ENCODE assay signal across 8 cellular contexts in the genomic region with DNA sequence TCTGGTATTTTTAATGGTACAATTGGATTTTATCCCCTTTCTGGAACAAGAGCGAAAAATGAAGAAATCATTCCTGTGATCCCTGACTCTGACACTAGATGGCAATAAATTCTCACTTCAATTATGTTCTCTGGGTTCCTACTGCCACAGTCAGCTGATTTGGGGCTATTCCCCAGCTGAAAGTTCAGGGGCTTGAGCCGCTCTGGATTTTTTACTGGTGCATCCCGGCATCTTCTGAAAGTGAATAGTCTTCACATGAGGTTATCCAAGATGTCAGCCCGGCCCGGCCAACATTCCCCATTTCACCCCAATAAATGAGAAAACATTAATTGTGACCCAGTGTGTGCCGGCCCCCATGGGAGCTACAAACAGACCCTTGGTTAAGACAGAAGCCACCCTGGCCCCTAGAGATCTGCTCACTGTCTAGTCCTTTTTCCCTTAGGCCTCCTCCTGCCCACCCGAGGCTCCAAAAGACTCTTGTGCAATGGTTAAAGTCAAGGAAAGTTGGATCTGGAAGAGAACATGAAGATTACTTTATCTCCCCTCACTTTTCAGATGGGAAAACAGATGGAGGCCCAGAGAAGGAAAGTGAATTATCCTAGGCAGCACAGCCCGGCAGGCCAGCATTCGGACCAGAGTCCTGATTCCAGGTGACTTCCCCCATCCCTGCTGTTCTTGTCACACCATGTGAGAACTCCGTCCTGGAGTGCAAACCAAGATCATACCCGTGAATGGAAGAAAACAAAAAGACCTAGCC. TPM values are rescaled to one million over a fixed set of nuclear protein-coding genes. Genes with fewer than 3 reads are reported as not detected.
DNase-seq lines count a peak whose midpoint lies in the region; ATAC-seq and TF ChIP-seq lines count a peak whose summit lies in the region.

No MANE protein-coding gene starts in this region.

- H3K4me1 ChIP-seq in A673 (ENCODE audit: insufficient read depth, low read length, poor library complexity, severe bottlenecking) (no peaks in the 10 kb centered on the region), mucosa of descending colon (ENCODE audit: low read depth) (no peaks in the 10 kb centered on the region)

- H3K36me3 ChIP-seq in A673 (ENCODE audit: insufficient read depth, low read length, poor library complexity, severe bottlenecking) (no peaks in the 10 kb centered on the region), mucosa of descending colon (ENCODE audit: low read depth) (no peaks in the 10 kb centered on the region)

- peak; percentile 70 for TF ChIP-seq CTCF in A673 (conservative IDR thresholded peaks at IDR 0.05; ENCODE audit: low read depth, low read length)
- TF ChIP-seq CTCF in mucosa of descending colon (IDR thresholded peaks at IDR 0.05): peak; percentile 52

- H3K36me3 Mint-ChIP-seq in T-cell: no peaks in the 10 kb centered on the region

- intact Hi-C loops in A673 (cut with micrococcal nuclease; ENCODE audit: unreplicated experiment): loop anchor here (2.0 to 10.0 kb wide), 4 partner anchors 56 to 694 kb away; a partner anchor contains a TSS
- intact Hi-C loops in mucosa of descending colon (cut with DNase I, micrococcal nuclease): loop anchor here (2.0 to 10.0 kb wide), 2 partner anchors 48 to 56 kb away; no protein-coding TSS in a partner anchor

- CTCF ChIA-PET in A673 (lab: Charles Lee) (interaction anchor here (0.9 to 2.0 kb wide), 3 partner anchors 55 to 693 kb away, joined by 3 to 10 read pairs (median 4); no protein-coding TSS in a partner anchor), T-cell (lab: Charles Lee) (interaction anchor here (0.5 to 4.4 kb wide), 24 partner anchors 10 to 1182 kb away, joined by 3 to 26 read pairs (median 4); a partner anchor contains a TSS)

- H3K27ac ChIP-seq in A673 (ENCODE audit: low read depth, low read length, poor library complexity, severe bottlenecking): no peak overlapping the region

- peak overlapping the region; percentile 86 to 89 for H3K27ac Mint-ChIP-seq in T-cell

- POLR2A ChIA-PET in A673 (lab: Charles Lee; ENCODE audit: low non-redundant PET) (no interaction called here), T-cell (lab: Charles Lee) (interaction anchor here (0.5 to 1.8 kb wide), 6 partner anchors 12 to 729 kb away, joined by 3 to 4 read pairs (median 3); no protein-coding TSS in a partner anchor)

- H3K27me3 Mint-ChIP-seq in T-cell: peaks cover under 1% of the 10 kb centered on the region in 2 donors

- no peaks in the 10 kb centered on the region for H3K9me3 ChIP-seq in A673 (ENCODE audit: low read depth, low read length, poor library complexity, severe bottlenecking)
- no peaks in the 10 kb centered on the region for H3K9me3 ChIP-seq in mucosa of descending colon

- H3K4me1 Mint-ChIP-seq in T-cell: peaks cover 15 to 21% (median 20%) of the 10 kb centered on the region in 3 donors

- no TSS peak for BruUV-seq in A673 (replicated peaks; lab: Mats Ljungman, UMichigan)

- H3K9me3 Mint-ChIP-seq in T-cell: no peaks in the 10 kb centered on the region

- no peaks in the 10 kb centered on the region for H3K27me3 ChIP-seq in A673 (replicated peaks; ENCODE audit: insufficient read depth, low read depth, low read length, poor library complexity)

- ATAC-seq in T-cell (replicated peaks in 1 of 4) (peak in 3 of 4 experiments; percentile 45 to 51 (median 47)), mucosa of descending colon (peak; percentile 75), GM19395 (IDR thresholded peaks at IDR 0.05; ENCODE audit: unreplicated experiment) (no peak), HG03520 (IDR thresholded peaks at IDR 0.05; ENCODE audit: unreplicated experiment) (no peak)

- peak overlapping the region in 2 of 3 donors; percentile 39 to 44 for H3K4me3 Mint-ChIP-seq in T-cell

- peak; percentile 70 for DNase-seq in A673 (ENCODE audit: low spot score)
- peak; percentile 49 for DNase-seq in ELF-1 (ENCODE audit: low read depth, low spot score)
- DNase-seq in NCI-H1105 treated with DMSO at 0.1 percent for 48 hours (lab: John Stamatoyannopoulos, UW): peak; percentile 65
- DNase-seq in T-cell: peak in 16 of 34 experiments; percentile 3 to 45 (median 19)
- peak; percentile 89 for DNase-seq in epidermal melanocyte (ENCODE audit: insufficient read length, low spot score)
- peak in 1 of 3 donors; percentile 49 for DNase-seq in mucosa of descending colon

- H3K4me3 ChIP-seq in A673 (ENCODE audit: low read depth, low read length, poor library complexity, severe bottlenecking) (no peak overlapping the region), mucosa of descending colon (no peak overlapping the region)

RNA-seq across cellular contexts. Expression of a gene that starts 20.8 kb away (rescaled TPM):
- total RNA-seq in A673 (2021) (81.8 and 89.4 TPM in 2 replicates), T-cell (10 to 100 TPM in 4 of 5 donors, 1 to 10 TPM in 1; 9.0 to 13.8 (median 11.7) TPM), mucosa of descending colon (100 to 1,000 TPM in 1 of 3 donors, 10 to 100 TPM in 2; 40.6 to 103 (median 46.8) TPM)

Comparison
In these comparisons a context has a peak if more than half of its experiments do, and no peak if none do; other contexts are left out.
1. ATAC-seq: peak in T-cell (3 of 4) and mucosa of descending colon (single experiment); none in GM19395 (single experiment) and HG03520 (single experiment).